37 cellular contexts compared by ENCODE assay signal in genomic region chr2:126858013-126858412, GRCh38. TPM values are rescaled to one million over a fixed set of nuclear protein-coding genes. Genes with fewer than 3 reads are reported as not detected.
"Had no signal": no experiment of that assay in that cellular context is flagged by ENCODE, and none has a peak within 500 bp of the region (broad histone marks: within the 10 kb centered on the region; RNA-seq: fewer than 3 reads in every experiment).

No MANE protein-coding gene starts in this region.

- H3K4me2 ChIP-seq: hepatocyte, neural progenitor cell had no signal

- DNase-seq: activated CD4-positive, alpha-beta T cell treated with anti-CD3 and anti-CD28 coated beads for 4 hours; activated CD4-positive, alpha-beta T cell treated with anti-CD3 and anti-CD28 coated beads, Interleukin-2, amount 50 U/mL, for 4 hours; activated effector memory CD4-positive, alpha-beta T cell treated with anti-CD3 and anti-CD28 coated beads, Interleukin-2, amount 50 U/mL, for 16 hours; activated naive CD4-positive, alpha-beta T cell treated with anti-CD3 and anti-CD28 coated beads for 36 hours; activated naive CD8-positive, alpha-beta T cell treated with anti-CD3 and anti-CD28 coated beads for 36 hours; activated T-cell treated with anti-CD3 and anti-CD28 coated beads, Interleukin-2, amount 50 U/mL, for 1 hour; cerebellar nuclear complex; colonic mucosa; dorsolateral prefrontal cortex; effector memory CD4-positive, alpha-beta T cell; gastrocnemius medialis; glutamatergic neuron; left cardiac atrium; left ventricle myocardium superior; mucosa of descending colon; naive thymus-derived CD8-positive, alpha-beta T cell; stimulated activated CD4-positive, alpha-beta T cell treated with anti-CD3 and anti-CD28 coated beads, Interleukin-2, amount 100 ng/mL, for 48 hours; trophoblast cell had no signal

- H3K27ac ChIP-seq: adrenal gland, ascending aorta, cardiac muscle cell, colonic mucosa, dorsolateral prefrontal cortex, gastrocnemius medialis, hepatocyte, neural progenitor cell, right atrium auricular region, thoracic aorta, vagina, VCaP had no signal

- H3K9ac ChIP-seq: neural progenitor cell had no signal

- H3K4me3 ChIP-seq: adrenal gland, ascending aorta, cardiac muscle cell, colonic mucosa, dorsolateral prefrontal cortex, gastrocnemius medialis, hepatocyte, mucosa of descending colon, neural progenitor cell, right atrium auricular region, thoracic aorta, vagina had no signal

- H3K9me3 ChIP-seq: adrenal gland, ascending aorta, colonic mucosa, gastrocnemius medialis, mucosa of descending colon, right atrium auricular region, thoracic aorta, vagina had no signal

- H2AFZ ChIP-seq: hepatocyte had no signal

- H3K27me3 ChIP-seq: adrenal gland, ascending aorta, cardiac muscle cell, colonic mucosa, gastrocnemius medialis, hepatocyte, neural progenitor cell, right atrium auricular region, vagina had no signal

- H3K79me2 ChIP-seq: hepatocyte had no signal

- H3K36me3 ChIP-seq: adrenal gland, ascending aorta, cardiac muscle cell, colonic mucosa, gastrocnemius medialis, neural progenitor cell, right atrium auricular region, thoracic aorta, vagina had no signal

- ATAC-seq: gastrocnemius medialis; left cardiac atrium; left ventricle myocardium superior; mucosa of descending colon; naive thymus-derived CD8-positive, alpha-beta T cell had no signal

- H3K4me1 ChIP-seq: adrenal gland, ascending aorta, colonic mucosa, gastrocnemius medialis, neural progenitor cell, right atrium auricular region, vagina had no signal

RNA-seq across cellular contexts. Expression of gene TEX51, which starts 40.7 kb away (rescaled TPM):
- total RNA-seq: activated naive CD4-positive, alpha-beta T cell treated with anti-CD3 and anti-CD28 coated beads for 36 hours; activated naive CD8-positive, alpha-beta T cell treated with anti-CD3 and anti-CD28 coated beads for 36 hours; activated T-helper 1 cell treated with anti-CD3 and anti-CD28 coated beads, Interleukin-12 subunit alpha, Interleukin-12 subunit beta, Interleukin-2, Interleukin-4 antibody, amounts not matched to agents 30 ng/mL and 10 ng/mL and 1 ng/mL, durations not matched to agents 14 hours and 24 hours and 36 hours; adrenal gland; ascending aorta; cardiac muscle cell; colonic mucosa; dorsolateral prefrontal cortex; epithelial cell of proximal tubule; gastrocnemius medialis; hepatocyte; left cardiac atrium; left ventricle myocardium superior; lung microvascular endothelial cell; mesenteric fat pad; mucosa of descending colon; naive thymus-derived CD8-positive, alpha-beta T cell; omental fat pad; pulmonary artery endothelial cell; right atrium auricular region; skeletal muscle tissue; subcutaneous adipose tissue; T-helper 1 cell treated with Interleukin-12 subunit alpha and Interleukin-12 subunit beta and Interleukin-4 antibody, amounts not matched to agents 30 ng/mL and 1 ng/mL, for 36 hours; thoracic aorta; vagina had no signal
- polyA plus RNA-seq: adrenal gland; cardiac muscle cell; hepatocyte; keratinocyte; naive thymus-derived CD8-positive, alpha-beta T cell had no signal
